Comparison of ENCODE assay signal across 22 cellular contexts in genomic region chr1:176831150-176831549, GRCh38.
"Had no signal": no experiment of that assay in that cellular context is flagged by ENCODE, and none has a peak within 500 bp of the region (broad histone marks: within the 10 kb centered on the region; RNA-seq: fewer than 3 reads in every experiment).

No MANE protein-coding gene starts in this region.

- DNase-seq: Karpas-422, KG1, MG63, NCI-H1092, NCI-H1105 treated with DMSO at 0.1 percent for 48 hours, NCI-H1417 treated with DMSO at 0.1 percent for 48 hours, NCI-H146, NCI-H1694 treated with DMSO at 0.1 percent for 48 hours, NCI-H2029, NCI-H2081 treated with DMSO at 0.1 percent for 48 hours, NCI-H2171, NCI-H226, NCI-H446, NCI-H510A, NCI-H524 treated with DMSO at 0.1 percent for 48 hours, NCI-H69, NCI-H774, Right ventricle myocardium superior, RPMI8226, SIG-M5 had no signal

- H3K27ac ChIP-seq: SJSA1, SK-N-MC had no signal

- H3K27me3 ChIP-seq: MG63 had no signal

- H3K4me3 ChIP-seq: MG63, SJSA1, SK-N-MC had no signal

- H3K9me3 ChIP-seq: MG63, SJSA1 had no signal

- H3K36me3 ChIP-seq: MG63, SJSA1 had no signal
